In genomic region chr5:1729641-1730486, GRCh38 we compare ENCODE assay signal across 20 cellular contexts.
DNase-seq lines count a peak whose midpoint lies in the region; ATAC-seq and TF ChIP-seq lines count a peak whose summit lies in the region.
"Had no signal": no experiment of that assay in that cellular context is flagged by ENCODE, and none has a peak within 500 bp of the region (broad histone marks: within the 10 kb centered on the region; RNA-seq: fewer than 3 reads in every experiment).

No MANE protein-coding gene starts in this region.

- POLR2A ChIA-PET in activated CD4-positive, alpha-beta T cell treated with anti-CD3 and anti-CD28 coated beads, Interleukin-2, amount 10 ng/mL, durations not matched to agents 7 days and 5 days (lab: Charles Lee) = no interaction called here
- POLR2A ChIA-PET in Caco-2 (lab: Charles Lee) = no interaction called here

- no TSS peak for BruUV-seq in Caco-2 (replicated peaks; lab: Mats Ljungman, UMichigan)

- H3K4me1 ChIP-seq in lower lobe of right lung = no peaks in the 10 kb centered on the region
- H3K4me1 ChIP-seq in suprapubic skin = no peaks in the 10 kb centered on the region
- no peaks in the 10 kb centered on the region for H3K4me1 ChIP-seq in Caco-2
- H3K4me1 ChIP-seq: heart right ventricle had no signal

- no peaks in the 10 kb centered on the region for H3K36me3 Mint-ChIP-seq in activated CD4-positive, alpha-beta T cell treated with anti-CD3 and anti-CD28 coated beads, Interleukin-2, amount 10 ng/mL, durations not matched to agents 7 days and 5 days (ENCODE audit: low read depth)
- H3K36me3 Mint-ChIP-seq in Caco-2 (ENCODE audit: insufficient read depth, unreplicated experiment) = no peaks in the 10 kb centered on the region
- H3K36me3 Mint-ChIP-seq: mesothelial cell of epicardium had no signal

- WGBS in suprapubic skin = 89% methylated on average over 25 of the region's 40 CpGs

- no peak overlapping the region for H3K27ac Mint-ChIP-seq in activated CD4-positive, alpha-beta T cell treated with anti-CD3 and anti-CD28 coated beads, Interleukin-2, amount 10 ng/mL, durations not matched to agents 7 days and 5 days
- H3K27ac Mint-ChIP-seq in Caco-2 (ENCODE audit: unreplicated experiment) = no peak overlapping the region
- H3K27ac Mint-ChIP-seq: effector memory CD8-positive, alpha-beta T cell; mesothelial cell of epicardium had no signal

- H3K36me3 ChIP-seq in WERI-Rb-1 (no peaks in the 10 kb centered on the region), lower lobe of right lung (no peaks in the 10 kb centered on the region), suprapubic skin (no peaks in the 10 kb centered on the region), Caco-2 (ENCODE audit: control insufficient read depth, insufficient read depth, low read length) (no peaks in the 10 kb centered on the region)
- H3K36me3 ChIP-seq: heart right ventricle, neutrophil, thoracic aorta had no signal

- H3K9me3 ChIP-seq in WERI-Rb-1 (ENCODE audit: severe bottlenecking) (no peaks in the 10 kb centered on the region), lower lobe of right lung (no peaks in the 10 kb centered on the region), suprapubic skin (no peaks in the 10 kb centered on the region), Caco-2 (no peaks in the 10 kb centered on the region)
- H3K9me3 ChIP-seq: heart right ventricle, neutrophil, thoracic aorta had no signal

- peak; percentile 3 for DNase-seq in activated CD4-positive, alpha-beta T cell treated with anti-CD3 and anti-CD28 coated beads, Interleukin-2, amount 10 ng/mL, durations not matched to agents 7 days and 5 days
- DNase-seq in activated CD4-positive, alpha-beta T cell treated with anti-CD3 and anti-CD28 coated beads, Interleukin-2, amount 50 U/mL, for 1 hour = no peak
- peak; percentile 3 for DNase-seq in WERI-Rb-1
- peak; percentile 32 for DNase-seq in lower lobe of right lung
- peak; percentile 41 to 72 for DNase-seq in suprapubic skin (ENCODE audit: low spot score in 2 of 2)
- no peak for DNase-seq in NCI-H2227 (lab: John Stamatoyannopoulos, UW; ENCODE audit: unreplicated experiment)
- no peak for DNase-seq in Caco-2
- DNase-seq: C1 segment of cervical spinal cord; caudate nucleus; DMS153; effector memory CD8-positive, alpha-beta T cell; NCI-H82; stimulated activated CD4-positive, alpha-beta T cell treated with anti-CD3 and anti-CD28 coated beads, Interleukin-2, amount 100 ng/mL, for 48 hours had no signal

- H3K27ac ChIP-seq in WERI-Rb-1 (no peak overlapping the region), lower lobe of right lung (no peak overlapping the region), suprapubic skin (no peak overlapping the region)
- H3K27ac ChIP-seq: heart right ventricle, HL-60, neutrophil, thoracic aorta had no signal

- intact Hi-C loops in lower lobe of right lung (cut with DNase I) (no loop called here), Caco-2 (cut with micrococcal nuclease; ENCODE audit: unreplicated experiment) (no loop called here)

- H3K4me3 ChIP-seq in WERI-Rb-1 (ENCODE audit: low read depth, low read length) (no peak overlapping the region), lower lobe of right lung (no peak overlapping the region), suprapubic skin (no peak overlapping the region), Caco-2 (ENCODE audit: low read depth, low read length) (no peak overlapping the region)
- H3K4me3 ChIP-seq: heart right ventricle, thoracic aorta had no signal

- peaks cover 5% of the 10 kb centered on the region for H3K27me3 Mint-ChIP-seq in activated CD4-positive, alpha-beta T cell treated with anti-CD3 and anti-CD28 coated beads, Interleukin-2, amount 10 ng/mL, durations not matched to agents 7 days and 5 days
- peaks cover 8% of the 10 kb centered on the region for H3K27me3 Mint-ChIP-seq in Caco-2 (ENCODE audit: insufficient read depth, unreplicated experiment)

- TF ChIP-seq CTCF in WERI-Rb-1 (IDR thresholded peaks at IDR 0.05; ENCODE audit: low read depth, low read length) = no peak
- TF ChIP-seq CTCF in lower lobe of right lung (IDR thresholded peaks at IDR 0.05) = no peak
- TF ChIP-seq CTCF in suprapubic skin (IDR thresholded peaks at IDR 0.05) = no peak
- no peak for TF ChIP-seq CTCF in Caco-2 (IDR thresholded peaks at IDR 0.05; ENCODE audit: insufficient read depth in 1 of 2, low read depth in 1 of 2, low read length in 1 of 2, severe bottlenecking in 1 of 2, unreplicated experiment in 1 of 2)

- H3K27me3 ChIP-seq in WERI-Rb-1 (ENCODE audit: insufficient read depth, low read depth, severe bottlenecking) = peaks cover 85% of the 10 kb centered on the region
- peaks cover 19% of the 10 kb centered on the region for H3K27me3 ChIP-seq in lower lobe of right lung (ENCODE audit: low read depth)
- peaks cover 29% of the 10 kb centered on the region for H3K27me3 ChIP-seq in suprapubic skin
- H3K27me3 ChIP-seq in Caco-2 (replicated peaks; ENCODE audit: control insufficient read depth, insufficient read depth, low read length) = no peaks in the 10 kb centered on the region

- no peaks in the 10 kb centered on the region for H3K9me3 Mint-ChIP-seq in activated CD4-positive, alpha-beta T cell treated with anti-CD3 and anti-CD28 coated beads, Interleukin-2, amount 10 ng/mL, durations not matched to agents 7 days and 5 days
- H3K9me3 Mint-ChIP-seq in Caco-2 (ENCODE audit: unreplicated experiment) = no peaks in the 10 kb centered on the region
- H3K9me3 Mint-ChIP-seq: effector memory CD8-positive, alpha-beta T cell; mesothelial cell of epicardium had no signal

- ATAC-seq in lower lobe of right lung = no peak
- no peak for ATAC-seq in GM21825 (IDR thresholded peaks at IDR 0.05; ENCODE audit: unreplicated experiment)
- ATAC-seq: effector memory CD8-positive, alpha-beta T cell; heart right ventricle; Panc1 had no signal

- no peak for TF ChIP-seq EP300 in suprapubic skin (IDR thresholded peaks at IDR 0.05)

- H3K4me3 Mint-ChIP-seq in activated CD4-positive, alpha-beta T cell treated with anti-CD3 and anti-CD28 coated beads, Interleukin-2, amount 10 ng/mL, durations not matched to agents 7 days and 5 days = no peak overlapping the region
- no peak overlapping the region for H3K4me3 Mint-ChIP-seq in Caco-2 (ENCODE audit: unreplicated experiment)
- H3K4me3 Mint-ChIP-seq: effector memory CD8-positive, alpha-beta T cell; mesothelial cell of epicardium had no signal

- CTCF ChIA-PET in activated CD4-positive, alpha-beta T cell treated with anti-CD3 and anti-CD28 coated beads, Interleukin-2, amount 10 ng/mL, durations not matched to agents 7 days and 5 days (lab: Charles Lee) = interaction anchor here (0.6 kb wide), 1 partner anchor 20 kb away, joined by 5 read pairs; no protein-coding TSS in a partner anchor
- CTCF ChIA-PET in Caco-2 (lab: Charles Lee) = no interaction called here

- no peak for TF ChIP-seq POLR2A in suprapubic skin (IDR thresholded peaks at IDR 0.05)

- H3K4me1 Mint-ChIP-seq in activated CD4-positive, alpha-beta T cell treated with anti-CD3 and anti-CD28 coated beads, Interleukin-2, amount 10 ng/mL, durations not matched to agents 7 days and 5 days = no peaks in the 10 kb centered on the region
- H3K4me1 Mint-ChIP-seq in Caco-2 (ENCODE audit: low read depth, unreplicated experiment) = no peaks in the 10 kb centered on the region

Comparison
In these comparisons a context has a peak if more than half of its experiments do, and no peak if none do; other contexts are left out.
1. DNase-seq: peak in activated CD4-positive, alpha-beta T cell treated with anti-CD3 and anti-CD28 coated beads, Interleukin-2, amount 10 ng/mL, durations not matched to agents 7 days and 5 days (single experiment), WERI-Rb-1 (single experiment), lower lobe of right lung (single experiment) and suprapubic skin (2 of 2); none in activated CD4-positive, alpha-beta T cell treated with anti-CD3 and anti-CD28 coated beads, Interleukin-2, amount 50 U/mL, for 1 hour (single experiment), NCI-H2227 (single experiment) and Caco-2 (0 of 2).